31 cellular contexts compared by ENCODE assay signal in the genomic region with DNA sequence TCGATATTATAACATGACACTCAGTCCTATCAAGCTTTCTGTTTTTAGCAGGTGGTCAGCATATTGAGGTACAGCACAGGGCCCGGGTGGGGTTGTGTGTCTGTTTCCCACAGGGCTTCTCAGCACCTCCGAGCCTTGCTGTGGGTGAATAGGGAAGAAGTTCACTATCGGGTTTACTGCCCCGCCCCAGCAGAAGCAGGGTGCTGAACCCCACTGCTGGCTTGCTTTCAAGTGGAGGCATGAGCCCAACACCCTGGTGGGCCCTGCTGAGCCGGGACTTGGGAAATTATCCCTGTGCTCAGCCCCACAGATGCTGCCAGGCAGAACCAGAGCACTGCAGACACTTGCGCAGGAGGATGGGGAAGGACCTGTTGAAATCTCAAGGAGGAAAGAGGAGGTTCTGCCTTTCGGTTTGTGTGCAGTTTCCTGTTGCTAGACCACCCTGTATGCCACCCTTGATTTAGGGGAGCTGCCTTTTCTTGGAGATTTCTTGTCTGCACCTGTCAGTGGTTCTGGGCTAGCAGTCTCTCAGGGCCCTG.
"Had no signal": no experiment of that assay in that cellular context is flagged by ENCODE, and none has a peak within 500 bp of the region (broad histone marks: within the 10 kb centered on the region; RNA-seq: fewer than 3 reads in every experiment).

No MANE protein-coding gene starts in this region.

- H3K27me3 ChIP-seq: adrenal gland, body of pancreas, brain microvascular endothelial cell had no signal

- DNase-seq: activated B cell treated with CpG ODN at 0.5 μM for 24 hours; activated CD4-positive, alpha-beta memory T cell treated with anti-CD3 and anti-CD28 coated beads for 36 hours; activated CD4-positive, alpha-beta T cell treated with anti-CD3 and anti-CD28 coated beads for 4 hours; activated CD4-positive, alpha-beta T cell treated with anti-CD3 and anti-CD28 coated beads, Interleukin-2, amount 10 ng/mL, durations not matched to agents 24 days and 14 days; activated CD4-positive, alpha-beta T cell treated with anti-CD3 and anti-CD28 coated beads, Interleukin-2, amount 50 U/mL, for 1 hour; activated CD4-positive, alpha-beta T cell treated with anti-CD3 and anti-CD28 coated beads, Interleukin-2, amount 50 U/mL, for 4 hours; activated CD4-positive, CD25-positive, alpha-beta regulatory T cell treated with anti-CD3 and anti-CD28 coated beads, Interleukin-2, amount 50 U/mL, for 72 hours; activated CD8-positive, alpha-beta memory T cell treated with anti-CD3 and anti-CD28 coated beads, Interleukin-2, amount 50 U/mL, for 4 hours; activated CD8-positive, alpha-beta T cell treated with anti-CD3 and anti-CD28 coated beads for 36 hours; activated gamma-delta T cell treated with Interleukin-2 at 50 U/mL for 16 hours; activated naive CD4-positive, alpha-beta T cell; activated naive CD4-positive, alpha-beta T cell treated with anti-CD3 and anti-CD28 coated beads for 36 hours; activated naive CD4-positive, alpha-beta T cell treated with anti-CD3 and anti-CD28 coated beads, Interleukin-2, amount 50 U/mL, for 16 hours; activated naive CD8-positive, alpha-beta T cell treated with anti-CD3 and anti-CD28 coated beads for 36 hours; activated T-cell treated with anti-CD3 and anti-CD28 coated beads for 4 hours; activated T-cell treated with anti-CD3 and anti-CD28 coated beads, Interleukin-2, amount 50 U/mL, for 1 hour; activated T-cell treated with anti-CD3 and anti-CD28 coated beads, Interleukin-2, amount 50 U/mL, for 4 hours; activated T-cell treated with anti-CD3 and anti-CD28 coated beads, Interleukin-2, amount 50 U/mL, for 72 hours; adrenal gland; amniotic stem cell; body of pancreas; brain microvascular endothelial cell; central memory CD4-positive, alpha-beta T cell; SW 1271; T-helper 1 cell; T-helper 2 cell; T-helper 9 cell had no signal

- H3K4me3 ChIP-seq: adrenal gland, body of pancreas, breast epithelium had no signal

- FAIRE-seq: astrocyte, TTC549 had no signal

- H3K4me1 ChIP-seq: adrenal gland, body of pancreas, breast epithelium had no signal

- H3K36me3 ChIP-seq: adrenal gland, brain microvascular endothelial cell, breast epithelium had no signal

- H3K9me3 ChIP-seq: body of pancreas had no signal

- H3K27ac ChIP-seq: adrenal gland, body of pancreas, brain microvascular endothelial cell, breast epithelium, VCaP had no signal
